12 cellular contexts compared by ENCODE assay signal in the genomic region with DNA sequence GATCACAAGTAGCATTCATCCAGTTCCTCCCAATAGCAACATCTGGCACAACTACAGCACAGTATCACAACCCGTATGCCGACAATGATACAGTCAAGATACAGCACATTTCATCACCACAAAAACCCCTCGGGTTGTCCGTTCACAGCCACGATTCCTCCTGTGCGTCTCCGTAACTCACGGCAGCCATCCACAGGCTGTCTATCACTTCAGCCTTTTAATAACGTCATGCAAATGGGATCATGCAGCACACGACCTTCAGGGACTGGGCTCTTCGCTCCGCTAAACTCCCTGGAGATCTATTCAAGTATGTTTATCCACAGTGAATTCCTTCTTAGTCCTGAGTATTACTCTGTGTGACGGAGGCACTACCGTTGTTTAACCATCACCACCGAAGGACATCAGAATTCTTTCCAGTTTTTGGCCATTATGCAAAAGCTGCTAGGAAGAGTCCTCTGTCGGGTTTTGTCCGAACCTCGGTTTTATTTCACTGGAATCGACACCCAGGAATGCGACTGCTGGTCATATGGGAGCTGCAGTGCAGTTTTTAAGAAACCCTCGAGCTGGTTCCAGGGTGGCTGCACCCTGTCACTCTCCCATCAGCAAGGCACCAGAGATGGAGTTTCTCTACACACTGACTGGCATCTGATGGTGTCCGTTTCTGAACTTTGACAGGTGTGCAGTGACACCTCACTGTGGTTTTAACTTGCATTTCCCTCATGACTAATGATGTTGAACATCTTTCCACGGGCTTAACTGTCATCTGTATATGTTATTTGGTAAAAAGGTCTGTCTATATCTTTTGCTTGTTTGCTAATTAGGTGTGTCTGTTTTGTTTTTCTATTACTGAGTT.
DNase-seq lines count a peak whose midpoint lies in the region; ATAC-seq and TF ChIP-seq lines count a peak whose summit lies in the region.
"Had no signal": no experiment of that assay in that cellular context is flagged by ENCODE, and none has a peak within 500 bp of the region (broad histone marks: within the 10 kb centered on the region; RNA-seq: fewer than 3 reads in every experiment).

No MANE protein-coding gene starts in this region.

- H3K9me3 Mint-ChIP-seq in activated CD4-positive, alpha-beta T cell treated with anti-CD3 and anti-CD28 coated beads for 36 hours (ENCODE audit: low read depth), result no peaks in the 10 kb centered on the region

- H3K27ac Mint-ChIP-seq in activated CD4-positive, alpha-beta T cell treated with anti-CD3 and anti-CD28 coated beads for 36 hours, result no peak overlapping the region

- H3K4me3 ChIP-seq in OCI-LY1 (ENCODE audit: low read depth, low read length, poor library complexity, severe bottlenecking) (peak overlapping the region; percentile 61), fibroblast of villous mesenchyme (ENCODE audit: low read depth, low read length) (no peak overlapping the region), sigmoid colon (no peak overlapping the region)

- no peak for TF ChIP-seq EP300 in sigmoid colon (IDR thresholded peaks at IDR 0.05)

- H3F3A ChIP-seq in OCI-LY1 (ENCODE audit: insufficient read depth, low read length), result peaks cover 8% of the 10 kb centered on the region

- H3K9ac ChIP-seq in OCI-LY1 (ENCODE audit: low read length), result peak overlapping the region; percentile 83

- H3K79me2 ChIP-seq in OCI-LY1 (ENCODE audit: insufficient read depth, low read length), result peaks cover 4% of the 10 kb centered on the region; the same call in 1 of the 2 replicates

- WGBS in sigmoid colon, 2 donors, result 71 to 85% methylated on average over 23 of the region's 23 CpGs

- TF ChIP-seq CTCF in OCI-LY1 (IDR thresholded peaks at IDR 0.05; ENCODE audit: low read length) (peak; percentile 21; the same call in 1 of the 2 replicates), fibroblast of villous mesenchyme (IDR thresholded peaks at IDR 0.05; ENCODE audit: insufficient read depth, low read depth, low read length) (no peak), sigmoid colon (IDR thresholded peaks at IDR 0.05) (no peak)

- no peak overlapping the region for H3K4me3 Mint-ChIP-seq in activated CD4-positive, alpha-beta T cell treated with anti-CD3 and anti-CD28 coated beads for 36 hours

- no peaks in the 10 kb centered on the region for H4K20me1 ChIP-seq in OCI-LY1 (ENCODE audit: insufficient read depth, low read length)

- peak; percentile 69 for ATAC-seq in activated CD4-positive, alpha-beta T cell treated with anti-CD3 and anti-CD28 coated beads for 36 hours

- H2AFZ ChIP-seq in OCI-LY1 (ENCODE audit: low read length), result no peak overlapping the region

- POLR2A ChIA-PET in activated CD4-positive, alpha-beta T cell treated with anti-CD3 and anti-CD28 coated beads for 36 hours (lab: Charles Lee), result no interaction called here

- peaks cover 5% of the 10 kb centered on the region for H3K36me3 Mint-ChIP-seq in activated CD4-positive, alpha-beta T cell treated with anti-CD3 and anti-CD28 coated beads for 36 hours (ENCODE audit: low read depth)

- TF ChIP-seq POLR2A in sigmoid colon (IDR thresholded peaks at IDR 0.05), result no peak

- H3K4me2 ChIP-seq in OCI-LY1 (ENCODE audit: low read length), result peak overlapping the region; percentile 77

- no peaks in the 10 kb centered on the region for H3K27me3 Mint-ChIP-seq in activated CD4-positive, alpha-beta T cell treated with anti-CD3 and anti-CD28 coated beads for 36 hours

- H3K4me1 ChIP-seq in OCI-LY1 (ENCODE audit: insufficient read depth, low read length, severe bottlenecking) (peaks cover 65% of the 10 kb centered on the region), sigmoid colon (peaks cover 0 to 12% (median 10%) of the 10 kb centered on the region in 4 donors)

- H3K27me3 ChIP-seq in OCI-LY1 (ENCODE audit: insufficient read depth, low read length) (no peaks in the 10 kb centered on the region), sigmoid colon (no peaks in the 10 kb centered on the region)
- H3K27me3 ChIP-seq: dorsolateral prefrontal cortex, transverse colon had no signal

- DNase-seq in activated CD4-positive, alpha-beta T cell treated with anti-CD3 and anti-CD28 coated beads for 36 hours, result peak; percentile 45
- DNase-seq in activated CD4-positive, alpha-beta T cell treated with anti-CD3 and anti-CD28 coated beads for 4 hours, result no peak
- DNase-seq in fibroblast of villous mesenchyme (ENCODE audit: low read depth) (peak; percentile 35), sigmoid colon (peak; percentile 20), NCI-H2081 (lab: John Stamatoyannopoulos, UW) (no peak), NCI-H1930 (lab: John Stamatoyannopoulos, UW) (no peak)
- DNase-seq in stimulated activated CD4-positive, alpha-beta T cell treated with anti-CD3 and anti-CD28 coated beads, Interleukin-2, amount 100 ng/mL, for 48 hours, result no peak
- DNase-seq: nucleus accumbens, SW 1271, transverse colon had no signal

- H3K4me1 Mint-ChIP-seq in activated CD4-positive, alpha-beta T cell treated with anti-CD3 and anti-CD28 coated beads for 36 hours, result peaks cover 55% of the 10 kb centered on the region

- H3K9me2 ChIP-seq in OCI-LY1 (ENCODE audit: low read depth, low read length), result no peaks in the 10 kb centered on the region

- H3K36me3 ChIP-seq in OCI-LY1 (ENCODE audit: insufficient read depth, low read length) (peaks cover 10% of the 10 kb centered on the region), sigmoid colon (peaks cover 0 to 7% (median 0%) of the 10 kb centered on the region in 4 donors)

- no peaks in the 10 kb centered on the region for H3K9me3 ChIP-seq in OCI-LY1 (ENCODE audit: low read length)
- no peaks in the 10 kb centered on the region for H3K9me3 ChIP-seq in sigmoid colon
- H3K9me3 ChIP-seq: transverse colon had no signal

- H3K27ac ChIP-seq in OCI-LY1 (ENCODE audit: low read depth, low read length, poor library complexity, severe bottlenecking), result peak overlapping the region; percentile 97
- H3K27ac ChIP-seq in sigmoid colon, result no peak overlapping the region
- H3K27ac ChIP-seq: dorsolateral prefrontal cortex, transverse colon had no signal

- intact Hi-C loops in activated CD4-positive, alpha-beta T cell treated with anti-CD3 and anti-CD28 coated beads for 36 hours (cut with DNase I, micrococcal nuclease), result loop anchor here in 1 of 2 experiments (1.0 to 2.0 kb wide), 2 partner anchors 99 to 112 kb away; no protein-coding TSS in a partner anchor
- intact Hi-C loops in sigmoid colon (cut with DNase I), result no loop called here

- CTCF ChIA-PET in activated CD4-positive, alpha-beta T cell treated with anti-CD3 and anti-CD28 coated beads for 36 hours (lab: Charles Lee), result interaction anchor here (0.5 to 0.6 kb wide), 2 partner anchors 14 to 84 kb away, joined by 3 read pairs; no protein-coding TSS in a partner anchor

Comparison
In these comparisons a context has a peak if more than half of its experiments do, and no peak if none do; other contexts are left out.
1. DNase-seq: peak in activated CD4-positive, alpha-beta T cell treated with anti-CD3 and anti-CD28 coated beads for 36 hours (single experiment), fibroblast of villous mesenchyme (single experiment) and sigmoid colon (single experiment); none in activated CD4-positive, alpha-beta T cell treated with anti-CD3 and anti-CD28 coated beads for 4 hours (0 of 2), NCI-H2081 (0 of 2), NCI-H1930 (0 of 2) and stimulated activated CD4-positive, alpha-beta T cell treated with anti-CD3 and anti-CD28 coated beads, Interleukin-2, amount 100 ng/mL, for 48 hours (0 of 2).